3 cellular contexts compared by ENCODE assay signal in genomic region chr22:30205281-30206115, GRCh38.
TF ChIP-seq lines count a peak whose summit lies in the region.

No MANE protein-coding gene starts in this region.

TF ChIP-seq in IMR-90, 13 proteins besides CTCF, POLR2A, EP300 and RAD21:
- TF ChIP-seq BHLHE40 (IDR thresholded peaks at IDR 0.05; ENCODE audit: low read depth, low read length) = peak; percentile 89
- TF ChIP-seq RCOR1 (IDR thresholded peaks at IDR 0.05; ENCODE audit: insufficient replicate concordance, low read length) = peak; percentile 23
- TF ChIP-seq MAFK (IDR thresholded peaks at IDR 0.05; ENCODE audit: low read depth, low read length) = peak; percentile 29; the same call in 1 of the 2 replicates
- peak; percentile 93 for TF ChIP-seq FOS (IDR thresholded peaks at IDR 0.05; ENCODE audit: low read depth, low read length)
- 0 out of 2 replicates have a peak, but pooled peaks have one; percentile 18 for TF ChIP-seq CHD1 (IDR thresholded peaks at IDR 0.05; ENCODE audit: low read depth, low read length)
- TF ChIP-seq, protein P1, sequence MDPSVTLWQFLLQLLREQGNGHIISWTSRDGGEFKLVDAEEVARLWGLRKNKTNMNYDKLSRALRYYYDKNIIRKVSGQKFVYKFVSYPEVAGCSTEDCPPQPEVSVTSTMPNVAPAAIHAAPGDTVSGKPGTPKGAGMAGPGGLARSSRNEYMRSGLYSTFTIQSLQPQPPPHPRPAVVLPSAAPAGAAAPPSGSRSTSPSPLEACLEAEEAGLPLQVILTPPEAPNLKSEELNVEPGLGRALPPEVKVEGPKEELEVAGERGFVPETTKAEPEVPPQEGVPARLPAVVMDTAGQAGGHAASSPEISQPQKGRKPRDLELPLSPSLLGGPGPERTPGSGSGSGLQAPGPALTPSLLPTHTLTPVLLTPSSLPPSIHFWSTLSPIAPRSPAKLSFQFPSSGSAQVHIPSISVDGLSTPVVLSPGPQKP (IDR thresholded peaks at IDR 0.05; ENCODE audit: borderline replicate concordance, low read depth, low read length) = no peak
- TF ChIP-seq NFE2L2 (IDR thresholded peaks at IDR 0.05; ENCODE audit: low read depth, low read length) = no peak
- 0 out of 2 replicates have a peak, but pooled peaks have one; percentile 35 for TF ChIP-seq MXI1 (IDR thresholded peaks at IDR 0.05; ENCODE audit: borderline replicate concordance, low read depth, low read length)
- TF ChIP-seq CEBPB (IDR thresholded peaks at IDR 0.05; ENCODE audit: low read depth, low read length) = peak; percentile 99
- TF ChIP-seq MAZ (IDR thresholded peaks at IDR 0.05; ENCODE audit: borderline replicate concordance, low read depth, low read length) = peak; percentile 74; the same call in 1 of the 2 replicates
- TF ChIP-seq RFX5 (IDR thresholded peaks at IDR 0.05; ENCODE audit: low read depth, low read length) = no peak
- TF ChIP-seq SMC3 (IDR thresholded peaks at IDR 0.05; ENCODE audit: low read depth, low read length) = peak; percentile 13
- peak; percentile 54; the same call in 1 of the 2 replicates for TF ChIP-seq USF2 (IDR thresholded peaks at IDR 0.05; ENCODE audit: low read depth, low read length)

TF ChIP-seq in K562, 482 proteins besides CTCF, POLR2A, EP300 and RAD21 (continues in another document):
- peak; percentile 13; the same call in 1 of the 2 replicates for TF ChIP-seq ESRRA (IDR thresholded peaks at IDR 0.05; ENCODE audit: borderline replicate concordance, low read depth)
- TF ChIP-seq, protein P2, sequence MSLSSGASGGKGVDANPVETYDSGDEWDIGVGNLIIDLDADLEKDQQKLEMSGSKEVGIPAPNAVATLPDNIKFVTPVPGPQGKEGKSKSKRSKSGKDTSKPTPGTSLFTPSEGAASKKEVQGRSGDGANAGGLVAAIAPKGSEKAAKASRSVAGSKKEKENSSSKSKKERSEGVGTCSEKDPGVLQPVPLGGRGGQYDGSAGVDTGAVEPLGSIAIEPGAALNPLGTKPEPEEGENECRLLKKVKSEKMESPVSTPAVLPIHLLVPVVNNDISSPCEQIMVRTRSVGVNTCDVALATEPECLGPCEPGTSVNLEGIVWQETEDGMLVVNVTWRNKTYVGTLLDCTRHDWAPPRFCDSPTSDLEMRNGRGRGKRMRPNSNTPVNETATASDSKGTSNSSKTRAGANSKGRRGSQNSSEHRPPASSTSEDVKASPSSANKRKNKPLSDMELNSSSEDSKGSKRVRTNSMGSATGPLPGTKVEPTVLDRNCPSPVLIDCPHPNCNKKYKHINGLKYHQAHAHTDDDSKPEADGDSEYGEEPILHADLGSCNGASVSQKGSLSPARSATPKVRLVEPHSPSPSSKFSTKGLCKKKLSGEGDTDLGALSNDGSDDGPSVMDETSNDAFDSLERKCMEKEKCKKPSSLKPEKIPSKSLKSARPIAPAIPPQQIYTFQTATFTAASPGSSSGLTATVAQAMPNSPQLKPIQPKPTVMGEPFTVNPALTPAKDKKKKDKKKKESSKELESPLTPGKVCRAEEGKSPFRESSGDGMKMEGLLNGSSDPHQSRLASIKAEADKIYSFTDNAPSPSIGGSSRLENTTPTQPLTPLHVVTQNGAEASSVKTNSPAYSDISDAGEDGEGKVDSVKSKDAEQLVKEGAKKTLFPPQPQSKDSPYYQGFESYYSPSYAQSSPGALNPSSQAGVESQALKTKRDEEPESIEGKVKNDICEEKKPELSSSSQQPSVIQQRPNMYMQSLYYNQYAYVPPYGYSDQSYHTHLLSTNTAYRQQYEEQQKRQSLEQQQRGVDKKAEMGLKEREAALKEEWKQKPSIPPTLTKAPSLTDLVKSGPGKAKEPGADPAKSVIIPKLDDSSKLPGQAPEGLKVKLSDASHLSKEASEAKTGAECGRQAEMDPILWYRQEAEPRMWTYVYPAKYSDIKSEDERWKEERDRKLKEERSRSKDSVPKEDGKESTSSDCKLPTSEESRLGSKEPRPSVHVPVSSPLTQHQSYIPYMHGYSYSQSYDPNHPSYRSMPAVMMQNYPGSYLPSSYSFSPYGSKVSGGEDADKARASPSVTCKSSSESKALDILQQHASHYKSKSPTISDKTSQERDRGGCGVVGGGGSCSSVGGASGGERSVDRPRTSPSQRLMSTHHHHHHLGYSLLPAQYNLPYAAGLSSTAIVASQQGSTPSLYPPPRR (CRISPR knock-in tag; IDR thresholded peaks at IDR 0.05; ENCODE audit: borderline replicate concordance) = no peak
- no peak for TF ChIP-seq LCOR (CRISPR knock-in tag; IDR thresholded peaks at IDR 0.05)
- 0 out of 2 replicates have a peak, but pooled peaks have one; percentile 29 for TF ChIP-seq MTA3 (IDR thresholded peaks at IDR 0.05; ENCODE audit: borderline replicate concordance)
- no peak for TF ChIP-seq ZNF512 (tag; IDR thresholded peaks at IDR 0.05)
- peak; percentile 67; the same call in 1 of the 2 replicates for TF ChIP-seq ZNF592 (IDR thresholded peaks at IDR 0.05)
- TF ChIP-seq JUN (IDR thresholded peaks at IDR 0.05; ENCODE audit: borderline replicate concordance, low read depth, low read length) = 0 out of 2 replicates have a peak, but pooled peaks have one; percentile 37
- TF ChIP-seq JUN (CRISPR knock-in tag; IDR thresholded peaks at IDR 0.05; ENCODE audit: borderline replicate concordance) = no peak
- peak; percentile 42 for TF ChIP-seq EP400 (IDR thresholded peaks at IDR 0.05)
- 0 out of 2 replicates have a peak, but pooled peaks have one; percentile 77 for TF ChIP-seq ZNF175 (CRISPR knock-in tag; IDR thresholded peaks at IDR 0.05; ENCODE audit: low read depth)

TF ChIP-seq in liver, 16 proteins besides CTCF, POLR2A, EP300 and RAD21:
- TF ChIP-seq TAF1 (conservative IDR thresholded peaks at IDR 0.05) = no peak
- TF ChIP-seq, protein P3, sequence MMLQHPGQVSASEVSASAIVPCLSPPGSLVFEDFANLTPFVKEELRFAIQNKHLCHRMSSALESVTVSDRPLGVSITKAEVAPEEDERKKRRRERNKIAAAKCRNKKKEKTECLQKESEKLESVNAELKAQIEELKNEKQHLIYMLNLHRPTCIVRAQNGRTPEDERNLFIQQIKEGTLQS (IDR thresholded peaks at IDR 0.05) = peak; percentile 24
